ENCODE assay signal across 9 cellular contexts in the genomic region with DNA sequence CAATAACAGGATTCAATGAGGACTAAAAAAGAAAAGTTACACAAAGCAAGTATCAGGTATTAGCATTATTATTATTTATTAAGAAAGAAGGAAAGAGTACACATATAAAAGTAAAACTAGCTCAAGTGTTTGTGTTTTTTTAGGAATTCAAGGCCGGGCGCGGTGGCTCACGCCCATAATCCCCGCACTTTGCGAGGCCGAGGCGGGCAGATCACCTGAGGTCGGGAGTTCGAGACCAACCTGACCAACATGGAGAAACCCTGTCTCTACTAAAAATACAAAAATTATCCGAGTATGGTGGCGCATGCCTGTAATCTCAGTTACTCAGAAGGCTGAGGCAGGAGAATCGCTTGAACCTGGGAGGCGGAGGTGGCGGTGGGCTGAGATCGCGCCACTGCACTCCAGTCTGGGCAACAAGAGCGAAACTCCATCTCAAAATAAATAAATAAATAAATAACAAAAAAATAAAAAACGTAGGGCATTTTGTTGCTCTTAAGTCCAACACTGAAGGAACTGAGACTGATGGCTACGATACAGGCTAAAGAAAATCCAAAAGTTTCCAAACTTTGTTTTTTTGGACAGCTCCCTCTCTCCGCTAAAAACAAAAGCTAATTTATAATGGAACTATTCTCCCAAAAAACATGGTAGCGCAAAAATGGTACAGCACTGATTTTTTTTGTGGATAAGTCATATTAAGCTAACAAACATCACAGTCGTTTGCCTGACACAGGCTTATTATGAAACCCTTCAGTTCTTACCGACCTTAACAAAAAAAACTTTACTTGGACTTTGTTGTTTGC. TPM values are rescaled to one million over a fixed set of nuclear protein-coding genes. Genes with fewer than 3 reads are reported as not detected.
DNase-seq lines count a peak whose midpoint lies in the region; ATAC-seq and TF ChIP-seq lines count a peak whose summit lies in the region.
"Had no signal": no experiment of that assay in that cellular context is flagged by ENCODE, and none has a peak within 500 bp of the region (broad histone marks: within the 10 kb centered on the region; RNA-seq: fewer than 3 reads in every experiment).

No MANE protein-coding gene starts in this region.

- H2AFZ ChIP-seq in fibroblast of lung (ENCODE audit: low read length) = no peak overlapping the region

- peak overlapping the region; percentile 69 for H3K4me2 ChIP-seq in fibroblast of lung (ENCODE audit: extremely low read depth, insufficient read depth, low read length)

- intact Hi-C loops in sigmoid colon (cut with DNase I) = loop anchor here (5.0 kb wide), 1 partner anchor 521 kb away; no protein-coding TSS in a partner anchor
- intact Hi-C loops in mucosa of descending colon (cut with DNase I, micrococcal nuclease) = no loop called here

- ATAC-seq in mucosa of descending colon = no peak

- H3K4me1 ChIP-seq in SJSA1 (replicated peaks) = peaks cover 9% of the 10 kb centered on the region
- no peaks in the 10 kb centered on the region for H3K4me1 ChIP-seq in fibroblast of lung (ENCODE audit: control insufficient read depth, extremely low read depth, insufficient read depth, low read length)
- H3K4me1 ChIP-seq in sigmoid colon = peaks cover 0 to 50% (median 37%) of the 10 kb centered on the region in 4 donors
- peaks cover 16% of the 10 kb centered on the region for H3K4me1 ChIP-seq in mucosa of descending colon (ENCODE audit: low read depth)

- H3K36me3 ChIP-seq in SJSA1 (peaks cover 8% of the 10 kb centered on the region), fibroblast of lung (ENCODE audit: control insufficient read depth, insufficient read depth, low read length) (no peaks in the 10 kb centered on the region), sigmoid colon (no peaks in the 10 kb centered on the region), mucosa of descending colon (ENCODE audit: low read depth) (no peaks in the 10 kb centered on the region)

- H3K27ac ChIP-seq in SJSA1 = no peak overlapping the region
- peak overlapping the region; percentile 74 for H3K27ac ChIP-seq in fibroblast of lung (ENCODE audit: insufficient read depth, low read length)
- H3K27ac ChIP-seq in sigmoid colon = peak overlapping the region in 1 of 4 donors; percentile 90

- H4K20me1 ChIP-seq in fibroblast of lung (ENCODE audit: control insufficient read depth, extremely low read depth, insufficient read depth, low read length) = no peaks in the 10 kb centered on the region

- no peak for TF ChIP-seq EP300 in sigmoid colon (IDR thresholded peaks at IDR 0.05)

- no peak overlapping the region for H3K9ac ChIP-seq in fibroblast of lung (ENCODE audit: insufficient read depth, low read length)

- no peaks in the 10 kb centered on the region for H3K9me3 ChIP-seq in SJSA1 (replicated peaks)
- H3K9me3 ChIP-seq in fibroblast of lung (ENCODE audit: control insufficient read depth, insufficient read depth, low read depth, low read length) = no peaks in the 10 kb centered on the region
- no peaks in the 10 kb centered on the region for H3K9me3 ChIP-seq in sigmoid colon
- no peaks in the 10 kb centered on the region for H3K9me3 ChIP-seq in mucosa of descending colon

- 82 to 85% methylated on average over 24 of the region's 24 CpGs for WGBS in sigmoid colon, 2 donors

- TF ChIP-seq CTCF in fibroblast of lung (conservative IDR thresholded peaks at IDR 0.05 in 1 of 2, IDR thresholded peaks at IDR 0.05 in 1 of 2; ENCODE audit: low read depth in 1 of 2, low read length in 2 of 2) = no peak
- TF ChIP-seq CTCF in sigmoid colon (IDR thresholded peaks at IDR 0.05) = no peak
- no peak for TF ChIP-seq CTCF in mucosa of descending colon (IDR thresholded peaks at IDR 0.05)

- DNase-seq in SJSA1 (ENCODE audit: low read depth in 1 of 2, low spot score in 2 of 2) = no peak
- no peak for DNase-seq in fibroblast of lung (ENCODE audit: low read depth in 2 of 2)
- DNase-seq in sigmoid colon = no peak
- no peak for DNase-seq in mucosa of descending colon
- no peak for DNase-seq in NCI-H526 (lab: John Stamatoyannopoulos, UW)
- no peak for DNase-seq in HUDEP-2 (lab: John Stamatoyannopoulos, UW; ENCODE audit: unreplicated experiment in 76 of 76)
- DNase-seq in NCI-H446 treated with DMSO at 0.1 percent for 48 hours (lab: John Stamatoyannopoulos, UW) = no peak
- DNase-seq: small intestine had no signal

- no peaks in the 10 kb centered on the region for H3K27me3 ChIP-seq in SJSA1 (replicated peaks)
- no peaks in the 10 kb centered on the region for H3K27me3 ChIP-seq in fibroblast of lung (ENCODE audit: control insufficient read depth, insufficient read depth, low read length)
- H3K27me3 ChIP-seq in sigmoid colon = no peaks in the 10 kb centered on the region

- no peak for TF ChIP-seq POLR2A in sigmoid colon (IDR thresholded peaks at IDR 0.05)

- H3K4me3 ChIP-seq in GM08714 (ENCODE audit: low read length) (peak overlapping the region; percentile 70), SJSA1 (peak overlapping the region; percentile 85), fibroblast of lung (replicated peaks in 1 of 4; ENCODE audit: control extremely low read depth in 1 of 4, insufficient read depth in 1 of 4, low read depth in 3 of 4, low read length in 4 of 4) (peak overlapping the region; percentile 95 to 100 (median 98)), sigmoid colon (peak overlapping the region in 3 of 4 donors; percentile 71 to 99 (median 72)), mucosa of descending colon (no peak overlapping the region)

- H3K79me2 ChIP-seq in fibroblast of lung (ENCODE audit: control insufficient read depth, insufficient read depth, low read length) = peaks cover 57% of the 10 kb centered on the region

RNA-seq across cellular contexts. Expression of gene TRAPPC8, which starts 1.7 kb away (rescaled TPM):
- 34.4 and 40.5 TPM in 2 replicates for total RNA-seq in SJSA1 (2014; rRNA removed; shearing (Covaris generic))
- 51.1 and 64.2 TPM in 2 replicates for total RNA-seq in fibroblast of lung
- 47.3 and 53.4 TPM in 2 replicates for polyA plus RNA-seq in fibroblast of lung
- 16.4 and 17.7 TPM in 2 replicates for polyA plus RNA-seq in fibroblast of lung (2012)
- 40.7 and 50.4 TPM in 2 replicates for polyA minus RNA-seq in fibroblast of lung (ENCODE audit: low replicate concordance)
- 10 to 100 TPM; 33.8 to 50.4 (median 41.5) TPM for total RNA-seq in sigmoid colon
- 10 to 100 TPM; 12.6 to 19.7 (median 16.4) TPM for polyA plus RNA-seq in sigmoid colon
- total RNA-seq in mucosa of descending colon = 10 to 100 TPM; 42.6 to 51.4 (median 51.2) TPM
